In the genomic region with DNA sequence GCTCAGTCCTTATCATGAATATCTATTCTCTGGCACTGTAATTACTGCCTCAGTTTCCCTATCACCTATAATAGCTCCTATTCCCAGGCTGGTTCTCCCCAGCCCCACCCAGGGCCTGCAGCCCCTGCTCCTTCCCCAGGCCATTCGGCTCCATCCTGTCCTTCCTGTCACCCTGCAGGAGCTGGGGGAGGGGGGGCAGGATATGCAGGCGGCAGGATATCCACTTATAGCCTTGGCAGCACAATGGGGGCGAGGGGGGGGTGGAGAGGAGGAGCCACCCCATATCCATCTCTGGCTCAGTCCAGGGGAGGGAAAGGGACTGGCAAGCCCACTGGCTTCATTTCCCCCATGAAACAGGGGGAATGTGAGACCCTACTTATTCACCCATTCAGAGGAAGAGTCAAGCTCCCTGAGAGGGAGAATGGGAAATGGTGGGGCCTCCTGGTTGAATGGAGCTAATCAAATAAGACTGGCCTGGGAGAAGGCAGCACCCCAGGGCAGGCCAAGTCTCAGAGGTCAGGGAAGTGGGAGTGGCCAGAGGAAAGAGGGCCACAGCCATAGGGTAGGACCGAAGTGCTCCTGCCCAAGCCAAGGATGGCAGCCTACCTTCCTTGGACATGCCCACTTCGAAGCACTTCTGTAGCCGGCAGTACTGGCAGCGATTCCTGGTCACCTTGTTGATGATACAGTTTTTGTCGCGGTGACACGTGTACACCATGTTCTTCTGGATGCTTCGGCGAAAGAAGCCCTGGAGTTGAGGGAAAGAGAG, we compare ENCODE assay signal across 10 cellular contexts. TPM values are rescaled to one million over a fixed set of nuclear protein-coding genes. Genes with fewer than 3 reads are reported as not detected.
DNase-seq lines count a peak whose midpoint lies in the region; ATAC-seq and TF ChIP-seq lines count a peak whose summit lies in the region.
"Had no signal": no experiment of that assay in that cellular context is flagged by ENCODE, and none has a peak within 500 bp of the region (broad histone marks: within the 10 kb centered on the region; RNA-seq: fewer than 3 reads in every experiment).

No MANE protein-coding gene starts in this region.

- WGBS in psoas muscle, 3 donors: 55 to 64% (median 56%) methylated on average over 12 of the region's 12 CpGs
- WGBS in body of pancreas, 2 donors: 77 to 81% methylated on average over 11 to 12 of the region's 12 CpGs
- whole genome bisulfite sequencing in ovary, 3 donors: 65 to 70% (median 67%) methylated on average over 12 of the region's 12 CpGs

- TF ChIP-seq EP300 in ovary (IDR thresholded peaks at IDR 0.05): no peak

- H3K9me3 ChIP-seq in psoas muscle (no peaks in the 10 kb centered on the region), body of pancreas (no peaks in the 10 kb centered on the region), ovary (no peaks in the 10 kb centered on the region)

- peak; percentile 50 for ATAC-seq in Right ventricle myocardium inferior
- peak in 2 of 4 donors; percentile 26 to 27 for ATAC-seq in psoas muscle
- ATAC-seq in SK-N-SH treated with all-trans-retinoic acid at 6 μM for 48 hours: no peak
- no peak for ATAC-seq in body of pancreas

- H3K4me1 ChIP-seq in psoas muscle (peaks cover 16% of the 10 kb centered on the region), body of pancreas (peaks cover 31% of the 10 kb centered on the region), ovary (ENCODE audit: insufficient read depth) (peaks cover 17% of the 10 kb centered on the region)

- H3K4me3 ChIP-seq in psoas muscle (peak overlapping the region; percentile 7), body of pancreas (no peak overlapping the region), ovary (no peak overlapping the region)
- H3K4me3 ChIP-seq: GM23248, neural progenitor cell had no signal

- H3K27me3 ChIP-seq in psoas muscle (ENCODE audit: insufficient read depth in 3 of 3, low read length in 2 of 3) (no peaks in the 10 kb centered on the region), body of pancreas (no peaks in the 10 kb centered on the region), ovary (no peaks in the 10 kb centered on the region)

- TF ChIP-seq POLR2A in body of pancreas (IDR thresholded peaks at IDR 0.05) (no peak), ovary (IDR thresholded peaks at IDR 0.05) (no peak)

- intact Hi-C loops in Right ventricle myocardium inferior (cut with DNase I): loop anchor here (2.0 to 5.0 kb wide), 2 partner anchors 38 to 52 kb away; a partner anchor contains a TSS
- intact Hi-C loops in psoas muscle (cut with DNase I): no loop called here
- intact Hi-C loops in body of pancreas (cut with DNase I): loop anchor here (5.0 kb wide), 2 partner anchors 42 to 72 kb away; no protein-coding TSS in a partner anchor
- intact Hi-C loops in ovary (cut with DNase I): loop anchor here in 3 of 4 donors (2.0 to 5.0 kb wide), 4 partner anchors 37 to 287 kb away; a partner anchor contains a TSS

- H3K36me3 ChIP-seq in psoas muscle (ENCODE audit: insufficient read depth in 1 of 2, low read depth in 1 of 2) (peaks cover 0 to 39% of the 10 kb centered on the region in 2 donors), body of pancreas (replicated peaks in 1 of 2; ENCODE audit: insufficient read depth in 1 of 2, low read depth in 2 of 2) (peaks cover 0 to 6% of the 10 kb centered on the region in 2 donors), ovary (no peaks in the 10 kb centered on the region)
- H3K36me3 ChIP-seq: neural progenitor cell had no signal

- TF ChIP-seq CTCF in psoas muscle (IDR thresholded peaks at IDR 0.05): no peak
- TF ChIP-seq CTCF in body of pancreas (IDR thresholded peaks at IDR 0.05): no peak
- TF ChIP-seq CTCF in ovary (IDR thresholded peaks at IDR 0.05): no peak

- H3K27ac ChIP-seq in psoas muscle (peak overlapping the region; percentile 30), body of pancreas (no peak overlapping the region), ovary (no peak overlapping the region)
- H3K27ac ChIP-seq: neural progenitor cell had no signal

- DNase-seq in GDM1 (lab: John Stamatoyannopoulos, UW): peak; percentile 54
- DNase-seq in UCSD-AML1 (lab: John Stamatoyannopoulos, UW; ENCODE audit: unreplicated experiment): peak; percentile 82
- peak; percentile 84 for DNase-seq in Right ventricle myocardium inferior (ENCODE audit: missing footprints)
- peak; percentile 61 to 77 for DNase-seq in psoas muscle
- DNase-seq in body of pancreas: no peak
- DNase-seq in ovary: no peak
- DNase-seq: GM23248, KG1 had no signal

TF ChIP-seq in SK-N-SH treated with all-trans-retinoic acid at 6 μM for 48 hours, 23 proteins besides CTCF, POLR2A, EP300 and RAD21:
- TF ChIP-seq SNAI2 (CRISPR knock-in tag; IDR thresholded peaks at IDR 0.05) (no peak), ZC3H10 (CRISPR knock-in tag; IDR thresholded peaks at IDR 0.05) (no peak), ESRRG (CRISPR knock-in tag; IDR thresholded peaks at IDR 0.05) (no peak), CSDC2 (CRISPR knock-in tag; IDR thresholded peaks at IDR 0.05) (no peak), BACH2 (CRISPR knock-in tag; IDR thresholded peaks at IDR 0.05; ENCODE audit: borderline replicate concordance) (no peak), ISL1 (CRISPR knock-in tag; IDR thresholded peaks at IDR 0.05) (no peak), RARB (CRISPR knock-in tag; IDR thresholded peaks at IDR 0.05) (no peak), PPARA (CRISPR knock-in tag; IDR thresholded peaks at IDR 0.05; ENCODE audit: borderline replicate concordance) (no peak), TOX (CRISPR knock-in tag; IDR thresholded peaks at IDR 0.05; ENCODE audit: borderline replicate concordance) (no peak), OSR1 (CRISPR knock-in tag; IDR thresholded peaks at IDR 0.05) (no peak), ZNF565 (CRISPR knock-in tag; conservative IDR thresholded peaks at IDR 0.05; ENCODE audit: low read depth) (no peak)
- TF ChIP-seq, protein P1, sequence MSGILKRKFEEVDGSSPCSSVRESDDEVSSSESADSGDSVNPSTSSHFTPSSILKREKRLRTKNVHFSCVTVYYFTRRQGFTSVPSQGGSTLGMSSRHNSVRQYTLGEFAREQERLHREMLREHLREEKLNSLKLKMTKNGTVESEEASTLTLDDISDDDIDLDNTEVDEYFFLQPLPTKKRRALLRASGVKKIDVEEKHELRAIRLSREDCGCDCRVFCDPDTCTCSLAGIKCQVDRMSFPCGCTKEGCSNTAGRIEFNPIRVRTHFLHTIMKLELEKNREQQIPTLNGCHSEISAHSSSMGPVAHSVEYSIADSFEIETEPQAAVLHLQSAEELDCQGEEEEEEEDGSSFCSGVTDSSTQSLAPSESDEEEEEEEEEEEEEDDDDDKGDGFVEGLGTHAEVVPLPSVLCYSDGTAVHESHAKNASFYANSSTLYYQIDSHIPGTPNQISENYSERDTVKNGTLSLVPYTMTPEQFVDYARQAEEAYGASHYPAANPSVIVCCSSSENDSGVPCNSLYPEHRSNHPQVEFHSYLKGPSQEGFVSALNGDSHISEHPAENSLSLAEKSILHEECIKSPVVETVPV (CRISPR knock-in tag; IDR thresholded peaks at IDR 0.05): no peak
- TF ChIP-seq, protein P2, sequence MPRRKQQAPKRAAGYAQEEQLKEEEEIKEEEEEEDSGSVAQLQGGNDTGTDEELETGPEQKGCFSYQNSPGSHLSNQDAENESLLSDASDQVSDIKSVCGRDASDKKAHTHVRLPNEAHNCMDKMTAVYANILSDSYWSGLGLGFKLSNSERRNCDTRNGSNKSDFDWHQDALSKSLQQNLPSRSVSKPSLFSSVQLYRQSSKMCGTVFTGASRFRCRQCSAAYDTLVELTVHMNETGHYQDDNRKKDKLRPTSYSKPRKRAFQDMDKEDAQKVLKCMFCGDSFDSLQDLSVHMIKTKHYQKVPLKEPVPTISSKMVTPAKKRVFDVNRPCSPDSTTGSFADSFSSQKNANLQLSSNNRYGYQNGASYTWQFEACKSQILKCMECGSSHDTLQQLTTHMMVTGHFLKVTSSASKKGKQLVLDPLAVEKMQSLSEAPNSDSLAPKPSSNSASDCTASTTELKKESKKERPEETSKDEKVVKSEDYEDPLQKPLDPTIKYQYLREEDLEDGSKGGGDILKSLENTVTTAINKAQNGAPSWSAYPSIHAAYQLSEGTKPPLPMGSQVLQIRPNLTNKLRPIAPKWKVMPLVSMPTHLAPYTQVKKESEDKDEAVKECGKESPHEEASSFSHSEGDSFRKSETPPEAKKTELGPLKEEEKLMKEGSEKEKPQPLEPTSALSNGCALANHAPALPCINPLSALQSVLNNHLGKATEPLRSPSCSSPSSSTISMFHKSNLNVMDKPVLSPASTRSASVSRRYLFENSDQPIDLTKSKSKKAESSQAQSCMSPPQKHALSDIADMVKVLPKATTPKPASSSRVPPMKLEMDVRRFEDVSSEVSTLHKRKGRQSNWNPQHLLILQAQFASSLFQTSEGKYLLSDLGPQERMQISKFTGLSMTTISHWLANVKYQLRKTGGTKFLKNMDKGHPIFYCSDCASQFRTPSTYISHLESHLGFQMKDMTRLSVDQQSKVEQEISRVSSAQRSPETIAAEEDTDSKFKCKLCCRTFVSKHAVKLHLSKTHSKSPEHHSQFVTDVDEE (CRISPR knock-in tag; IDR thresholded peaks at IDR 0.05): no peak

RNA-seq across cellular contexts. Expression of a gene that starts 7.8 kb away (rescaled TPM):
- total RNA-seq in Right ventricle myocardium inferior (0.76 TPM), psoas muscle (1 to 10 TPM in 2 of 4 donors, under 1 TPM in 2; 0.40 to 1.6 (median 0.94) TPM), body of pancreas (1 to 10 TPM; 2.3 to 4.9 TPM), ovary (1 to 10 TPM in 6 of 7 donors, under 1 TPM in 1; 0.96 to 2.9 (median 1.7) TPM)
- polyA plus RNA-seq in psoas muscle (under 1 TPM; 0.19 to 0.73 (median 0.35) TPM), ovary (1 to 10 TPM in 1 of 2 donors, under 1 TPM in 1; 0.45 to 3.1 TPM)

RNA-seq across cellular contexts. Expression of a gene that starts 17.1 kb away (rescaled TPM):
- total RNA-seq in Right ventricle myocardium inferior (18.2 TPM), psoas muscle (10 to 100 TPM in 1 of 4 donors, 1 to 10 TPM in 3; 5.0 to 10.7 (median 6.2) TPM), body of pancreas (10 to 100 TPM in 1 of 2 donors, 1 to 10 TPM in 1; 9.2 to 11.7 TPM), ovary (10 to 100 TPM in 6 of 7 donors, 1 to 10 TPM in 1; 8.7 to 37.0 (median 31.7) TPM)
- polyA plus RNA-seq in psoas muscle (10 to 100 TPM in 1 of 3 donors, 1 to 10 TPM in 2; 3.7 to 10.8 (median 8.2) TPM), ovary (10 to 100 TPM; 18.8 to 22.0 TPM)

RNA-seq across cellular contexts. Expression of a gene that starts 34.1 kb away (rescaled TPM):
- total RNA-seq in Right ventricle myocardium inferior (10.8 TPM), psoas muscle (1 to 10 TPM; 3.9 to 6.6 (median 5.9) TPM), body of pancreas (10 to 100 TPM; 31.4 to 64.3 TPM), ovary (10 to 100 TPM; 24.4 to 36.0 (median 28.0) TPM)
- polyA plus RNA-seq in psoas muscle (1 to 10 TPM; 5.5 to 7.8 (median 6.8) TPM), ovary (10 to 100 TPM; 19.8 to 29.5 TPM)

RNA-seq across cellular contexts. Expression of a gene that starts 34.3 kb away (rescaled TPM):
- total RNA-seq in Right ventricle myocardium inferior (31.5 TPM), psoas muscle (10 to 100 TPM; 15.7 to 22.8 (median 19.8) TPM), body of pancreas (10 to 100 TPM; 10.1 to 21.4 TPM), ovary (10 to 100 TPM in 6 of 7 donors, 1 to 10 TPM in 1; 9.7 to 56.9 (median 46.4) TPM)
- polyA plus RNA-seq in psoas muscle (1 to 10 TPM; 3.3 to 8.8 (median 4.7) TPM), ovary (10 to 100 TPM; 14.6 to 23.6 TPM)

RNA-seq across cellular contexts. Expression of a gene that starts 53.2 kb away (rescaled TPM):
- 0.97 TPM for total RNA-seq in Right ventricle myocardium inferior
- total RNA-seq in psoas muscle: under 1 TPM in 2 of 4 donors, not detected in 2; 0.37 to 0.48 TPM
- polyA plus RNA-seq in psoas muscle: under 1 TPM; 0.03 to 0.30 (median 0.08) TPM
- total RNA-seq in body of pancreas: not detected
- 1 to 10 TPM in 1 of 7 donors, under 1 TPM in 6; 0.11 to 1.6 (median 0.24) TPM for total RNA-seq in ovary
- polyA plus RNA-seq in ovary: under 1 TPM; 0.37 to 0.40 TPM

Comparison
In these comparisons a context has a peak if more than half of its experiments do, and no peak if none do; other contexts are left out.
1. DNase-seq: peak in GDM1 (single experiment), UCSD-AML1 (single experiment), Right ventricle myocardium inferior (single experiment) and psoas muscle (2 of 2); none in body of pancreas (0 of 4) and ovary (0 of 5).
2. intact Hi-C loops: an anchor here in Right ventricle myocardium inferior (2.0 to 5.0 kb wide), body of pancreas (5.0 kb wide) and ovary (2.0 to 5.0 kb wide); none called in psoas muscle.